10 cellular contexts compared by ENCODE assay signal in genomic region chr6:134177236-134177635, GRCh38.
DNase-seq lines count a peak whose midpoint lies in the region; ATAC-seq and TF ChIP-seq lines count a peak whose summit lies in the region.
"Had no signal": no experiment of that assay in that cellular context is flagged by ENCODE, and none has a peak within 500 bp of the region (broad histone marks: within the 10 kb centered on the region; RNA-seq: fewer than 3 reads in every experiment).

No MANE protein-coding gene starts in this region.

- H3K9me3 ChIP-seq in CD4-positive, alpha-beta memory T cell (ENCODE audit: control insufficient read depth in 1 of 2, low read length in 2 of 2): no peaks in the 10 kb centered on the region
- H3K9me3 ChIP-seq in fibroblast of lung (ENCODE audit: control insufficient read depth, insufficient read depth, low read depth, low read length): no peaks in the 10 kb centered on the region

- no peaks in the 10 kb centered on the region for H3K27me3 Mint-ChIP-seq in CD4-positive, alpha-beta memory T cell
- H3K27me3 Mint-ChIP-seq in T-cell: no peaks in the 10 kb centered on the region

- peaks cover 16 to 24% of the 10 kb centered on the region in 2 donors for H3K36me3 Mint-ChIP-seq in CD4-positive, alpha-beta memory T cell
- peaks cover 14% of the 10 kb centered on the region for H3K36me3 Mint-ChIP-seq in T-cell

- no peaks in the 10 kb centered on the region for H3K27me3 ChIP-seq in CD4-positive, alpha-beta memory T cell (ENCODE audit: insufficient read depth, low read length)
- H3K27me3 ChIP-seq in fibroblast of lung (ENCODE audit: control insufficient read depth, insufficient read depth, low read length): no peaks in the 10 kb centered on the region

- TF ChIP-seq CTCF in fibroblast of lung (conservative IDR thresholded peaks at IDR 0.05 in 1 of 2, IDR thresholded peaks at IDR 0.05 in 1 of 2; ENCODE audit: low read depth in 1 of 2, low read length in 2 of 2) (no peak), retinal pigment epithelial cell (conservative IDR thresholded peaks at IDR 0.05; ENCODE audit: low read depth, low read length) (no peak)

- no peak overlapping the region for H2AFZ ChIP-seq in fibroblast of lung (ENCODE audit: low read length)

- no peak overlapping the region for H3K9ac ChIP-seq in fibroblast of lung (ENCODE audit: insufficient read depth, low read length)

- H4K20me1 ChIP-seq in fibroblast of lung (ENCODE audit: control insufficient read depth, extremely low read depth, insufficient read depth, low read length): no peaks in the 10 kb centered on the region

- intact Hi-C loops in CD4-positive, alpha-beta memory T cell (cut with micrococcal nuclease): loop anchor here (5.0 kb wide), 2 partner anchors 275 to 340 kb away; no protein-coding TSS in a partner anchor

- ATAC-seq in T-cell (replicated peaks in 1 of 4) (no peak), esophagus mucosa (no peak), HG03159 (IDR thresholded peaks at IDR 0.05; ENCODE audit: unreplicated experiment) (no peak), HG03280 (IDR thresholded peaks at IDR 0.05; ENCODE audit: unreplicated experiment) (no peak)

- H3K9me3 Mint-ChIP-seq in CD4-positive, alpha-beta memory T cell: no peaks in the 10 kb centered on the region
- no peaks in the 10 kb centered on the region for H3K9me3 Mint-ChIP-seq in T-cell

- peak overlapping the region; percentile 93 to 97 (median 96) for H3K4me3 Mint-ChIP-seq in CD4-positive, alpha-beta memory T cell
- peak overlapping the region; percentile 84 to 94 (median 91) for H3K4me3 Mint-ChIP-seq in T-cell

- CTCF ChIA-PET in CD4-positive, alpha-beta memory T cell (lab: Charles Lee; ENCODE audit: partially characterized antibody): interaction anchor here (0.6 to 8.5 kb wide), 15 partner anchors 11 to 763 kb away, joined by 3 to 158 read pairs (median 6); no protein-coding TSS in a partner anchor
- CTCF ChIA-PET in T-cell (lab: Charles Lee): interaction anchor here (0.6 to 3.7 kb wide), 9 partner anchors 58 to 826 kb away, joined by 3 to 21 read pairs (median 7); partner anchors contain the start of gene SGK1 (in 1 of the 2)

- POLR2A ChIA-PET in CD4-positive, alpha-beta memory T cell (lab: Charles Lee; ENCODE audit: partially characterized antibody): interaction anchor here (0.8 to 2.8 kb wide), 5 partner anchors 75 to 464 kb away, joined by 3 to 24 read pairs (median 3); no protein-coding TSS in a partner anchor
- POLR2A ChIA-PET in T-cell (lab: Charles Lee): no interaction called here

- H3K4me1 ChIP-seq in CD4-positive, alpha-beta memory T cell (ENCODE audit: insufficient read depth, low read length): peaks cover 43% of the 10 kb centered on the region
- peaks cover 11% of the 10 kb centered on the region for H3K4me1 ChIP-seq in fibroblast of lung (ENCODE audit: control insufficient read depth, extremely low read depth, insufficient read depth, low read length)

- H3K79me2 ChIP-seq in fibroblast of lung (ENCODE audit: control insufficient read depth, insufficient read depth, low read length): peaks cover 24% of the 10 kb centered on the region

- peak overlapping the region; percentile 91 to 100 (median 98) for H3K27ac Mint-ChIP-seq in CD4-positive, alpha-beta memory T cell
- H3K27ac Mint-ChIP-seq in T-cell: peak overlapping the region; percentile 90 to 91

- H3K4me3 ChIP-seq in CD4-positive, alpha-beta memory T cell (ENCODE audit: low read length in 2 of 2): no peak overlapping the region
- H3K4me3 ChIP-seq in fibroblast of lung (replicated peaks in 1 of 4; ENCODE audit: control extremely low read depth in 1 of 4, insufficient read depth in 1 of 4, low read depth in 3 of 4, low read length in 4 of 4) (no peak overlapping the region), retinal pigment epithelial cell (ENCODE audit: low read length) (peak overlapping the region; percentile 61)

- peak overlapping the region; percentile 76 for H3K27ac ChIP-seq in CD4-positive, alpha-beta memory T cell (ENCODE audit: low read depth, low read length)
- H3K27ac ChIP-seq in fibroblast of lung (ENCODE audit: insufficient read depth, low read length): peak overlapping the region; percentile 79
- H3K27ac ChIP-seq: VCaP had no signal

- peaks cover 9% of the 10 kb centered on the region for H3K36me3 ChIP-seq in CD4-positive, alpha-beta memory T cell (ENCODE audit: insufficient read depth, low read length)
- H3K36me3 ChIP-seq in fibroblast of lung (ENCODE audit: control insufficient read depth, insufficient read depth, low read length): peaks cover 7% of the 10 kb centered on the region

- H3K4me2 ChIP-seq in fibroblast of lung (ENCODE audit: extremely low read depth, insufficient read depth, low read length): peak overlapping the region; percentile 8

- H3K4me1 Mint-ChIP-seq in CD4-positive, alpha-beta memory T cell: peaks cover 34 to 53% (median 45%) of the 10 kb centered on the region in 4 donors
- peaks cover 49 to 57% (median 50%) of the 10 kb centered on the region in 3 donors for H3K4me1 Mint-ChIP-seq in T-cell

- no peak for DNase-seq in CD4-positive, alpha-beta memory T cell
- DNase-seq in T-cell (no peak), fibroblast of lung (ENCODE audit: low read depth in 2 of 2) (no peak), retinal pigment epithelial cell (ENCODE audit: low read depth) (no peak), NCI-H446 (lab: John Stamatoyannopoulos, UW) (no peak)
- DNase-seq: NCI-H510A had no signal
